8 cellular contexts compared by ENCODE assay signal in the genomic region with DNA sequence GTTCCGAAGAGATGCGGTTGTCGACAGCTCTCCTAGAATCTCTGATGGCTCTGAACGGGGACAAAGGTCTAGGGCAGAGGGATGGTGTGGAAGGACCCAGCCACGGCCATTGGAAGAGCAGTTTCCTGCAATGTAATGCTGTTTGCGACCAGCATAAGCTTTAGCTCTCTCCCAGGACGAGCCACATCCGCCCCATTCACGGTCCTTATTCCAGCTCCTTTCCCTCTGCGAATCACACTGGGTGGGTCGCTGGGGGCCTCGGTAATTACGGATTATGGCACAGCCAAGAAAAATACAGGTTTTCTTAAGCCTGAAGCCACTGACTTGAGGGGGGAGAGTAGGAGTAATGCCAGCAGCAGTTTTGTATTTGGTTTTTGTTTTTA. TPM values are rescaled to one million over a fixed set of nuclear protein-coding genes. Genes with fewer than 3 reads are reported as not detected.
DNase-seq lines count a peak whose midpoint lies in the region; TF ChIP-seq lines count a peak whose summit lies in the region.

No MANE protein-coding gene starts in this region.

- WGBS in lower leg skin, 2 donors: 13 to 19% methylated on average over 13 of the region's 13 CpGs

- H3K9me3 Mint-ChIP-seq in CD8-positive, alpha-beta memory T cell: no peaks in the 10 kb centered on the region

- H3K9me3 ChIP-seq in CD8-positive, alpha-beta memory T cell (ENCODE audit: low read length): no peaks in the 10 kb centered on the region

- POLR2A ChIA-PET in CD8-positive, alpha-beta memory T cell (lab: Charles Lee): interaction anchor here (0.9 to 9.4 kb wide), 8 partner anchors 9 to 109 kb away, joined by 4 to 403 read pairs (median 124); partner anchors contain the start of genes ANXA2R and ZNF131

- H3K36me3 ChIP-seq in CD8-positive, alpha-beta memory T cell (ENCODE audit: insufficient read depth, low read length): no peaks in the 10 kb centered on the region

- H3K4me3 ChIP-seq in CD8-positive, alpha-beta memory T cell (ENCODE audit: low read length): peak overlapping the region; percentile 87
- peak overlapping the region; percentile 60 for H3K4me3 ChIP-seq in HFF-Myc (replicated peaks; ENCODE audit: low read depth, low read length)
- H3K4me3 ChIP-seq in lower leg skin (ENCODE audit: low read depth, poor library complexity, severe bottlenecking): peak overlapping the region; percentile 30

- H3K36me3 Mint-ChIP-seq in CD8-positive, alpha-beta memory T cell: peaks cover 0 to 30% (median 1%) of the 10 kb centered on the region in 3 donors

- TF ChIP-seq CTCF in HFF-Myc (IDR thresholded peaks at IDR 0.05; ENCODE audit: low read depth, low read length, missing control alignments) (no peak), lower leg skin (IDR thresholded peaks at IDR 0.05) (no peak)

- CTCF ChIA-PET in CD8-positive, alpha-beta memory T cell (lab: Charles Lee): interaction anchor here (1.1 to 9.2 kb wide), 8 partner anchors 9 to 467 kb away, joined by 3 to 265 read pairs (median 40); partner anchors contain the start of genes ANXA2R and TMEM267

- DNase-seq in CD8-positive, alpha-beta memory T cell: peak in 2 of 5 donors; percentile 29 to 67
- DNase-seq in HFF-Myc (ENCODE audit: extremely low read depth, low read depth) (no peak), RPMI7951 (ENCODE audit: low read depth) (peak; percentile 40), lower leg skin (ENCODE audit: low spot score in 2 of 2) (peak in 1 of 2 donors; percentile 90), GM19238 (ENCODE audit: insufficient read length, low spot score) (no peak), DMS79 treated with DMSO at 0.1 percent for 48 hours (lab: John Stamatoyannopoulos, UW) (no peak)

- H3K27me3 ChIP-seq in CD8-positive, alpha-beta memory T cell (ENCODE audit: insufficient read depth, low read length, poor library complexity, severe bottlenecking): no peaks in the 10 kb centered on the region

- peaks cover 0 to 8% of the 10 kb centered on the region in 2 donors for H3K27me3 Mint-ChIP-seq in CD8-positive, alpha-beta memory T cell

- peaks cover 36% of the 10 kb centered on the region for H3K4me1 ChIP-seq in CD8-positive, alpha-beta memory T cell (ENCODE audit: insufficient read depth, low read length)

- H3K4me1 Mint-ChIP-seq in CD8-positive, alpha-beta memory T cell: peaks cover 38 to 58% (median 58%) of the 10 kb centered on the region in 3 donors

- H3K27ac ChIP-seq in CD8-positive, alpha-beta memory T cell (ENCODE audit: low read depth, low read length): peak overlapping the region; percentile 96
- H3K27ac ChIP-seq in cingulate gyrus (ENCODE audit: low read depth, low read length) (peak overlapping the region; percentile 93), temporal lobe (ENCODE audit: low read depth, low read length) (peak overlapping the region; percentile 65)

- peak overlapping the region; percentile 98 to 100 (median 100) for H3K27ac Mint-ChIP-seq in CD8-positive, alpha-beta memory T cell

- no peak for TF ChIP-seq POLR2A in lower leg skin (IDR thresholded peaks at IDR 0.05)

- H3K4me3 Mint-ChIP-seq in CD8-positive, alpha-beta memory T cell: peak overlapping the region; percentile 97 to 100 (median 99)

- intact Hi-C loops in lower leg skin (cut with DNase I; ENCODE audit: low total_unique reads): no loop called here

RNA-seq across cellular contexts. Expression of gene ANXA2R, which starts 22.7 kb away (rescaled TPM):
- total RNA-seq in CD8-positive, alpha-beta memory T cell: 1 to 10 TPM; 6.0 to 6.8 TPM
- polyA plus RNA-seq in CD8-positive, alpha-beta memory T cell: 55.9 TPM
- total RNA-seq in RPMI7951 (2014; rRNA removed; shearing (Covaris generic)): 2.6 and 3.2 TPM in 2 replicates
- total RNA-seq in lower leg skin: 1 to 10 TPM; 1.1 to 2.7 (median 2.4) TPM
- total RNA-seq in temporal lobe: 0.49 TPM

Comparison
In these comparisons a context has a peak if more than half of its experiments do, and no peak if none do; other contexts are left out.
1. H3K4me3 ChIP-seq: peak in every context shown above with its lines; median percentile 87 in CD8-positive, alpha-beta memory T cell; 60 in HFF-Myc; 30 in lower leg skin.